In genomic region chr10:115939101-115939815, GRCh38 we compare ENCODE assay signal across 1 cellular context.
TF ChIP-seq lines count a peak whose summit lies in the region.

No MANE protein-coding gene starts in this region.

TF ChIP-seq in SK-N-SH treated with all-trans-retinoic acid at 6 μM for 48 hours, 23 proteins besides CTCF, POLR2A, EP300 and RAD21 (continued from another document):
- TF ChIP-seq CSDC2 (CRISPR knock-in tag; IDR thresholded peaks at IDR 0.05) (no peak), GLIS3 (CRISPR knock-in tag; IDR thresholded peaks at IDR 0.05) (no peak), ISL1 (CRISPR knock-in tag; IDR thresholded peaks at IDR 0.05) (peak; percentile 86), CSRNP3 (CRISPR knock-in tag; IDR thresholded peaks at IDR 0.05) (no peak), PPARA (CRISPR knock-in tag; IDR thresholded peaks at IDR 0.05; ENCODE audit: borderline replicate concordance) (no peak), TSHZ2 (CRISPR knock-in tag; IDR thresholded peaks at IDR 0.05) (no peak), ZNF70 (CRISPR knock-in tag; IDR thresholded peaks at IDR 0.05) (no peak), ZC3H10 (CRISPR knock-in tag; IDR thresholded peaks at IDR 0.05) (no peak), ZFP30 (CRISPR knock-in tag; IDR thresholded peaks at IDR 0.05) (no peak), SNAI2 (CRISPR knock-in tag; IDR thresholded peaks at IDR 0.05) (no peak), POU6F1 (CRISPR knock-in tag; IDR thresholded peaks at IDR 0.05; ENCODE audit: borderline replicate concordance, low read depth) (no peak)
